1 cellular context compared by ENCODE assay signal in genomic region chr12:7905071-7905470, GRCh38.
TF ChIP-seq lines count a peak whose summit lies in the region.

No MANE protein-coding gene starts in this region.

TF ChIP-seq in HCT116, 20 proteins besides CTCF, POLR2A, EP300 and RAD21 (continued from another document):
- TF ChIP-seq, protein P1, sequence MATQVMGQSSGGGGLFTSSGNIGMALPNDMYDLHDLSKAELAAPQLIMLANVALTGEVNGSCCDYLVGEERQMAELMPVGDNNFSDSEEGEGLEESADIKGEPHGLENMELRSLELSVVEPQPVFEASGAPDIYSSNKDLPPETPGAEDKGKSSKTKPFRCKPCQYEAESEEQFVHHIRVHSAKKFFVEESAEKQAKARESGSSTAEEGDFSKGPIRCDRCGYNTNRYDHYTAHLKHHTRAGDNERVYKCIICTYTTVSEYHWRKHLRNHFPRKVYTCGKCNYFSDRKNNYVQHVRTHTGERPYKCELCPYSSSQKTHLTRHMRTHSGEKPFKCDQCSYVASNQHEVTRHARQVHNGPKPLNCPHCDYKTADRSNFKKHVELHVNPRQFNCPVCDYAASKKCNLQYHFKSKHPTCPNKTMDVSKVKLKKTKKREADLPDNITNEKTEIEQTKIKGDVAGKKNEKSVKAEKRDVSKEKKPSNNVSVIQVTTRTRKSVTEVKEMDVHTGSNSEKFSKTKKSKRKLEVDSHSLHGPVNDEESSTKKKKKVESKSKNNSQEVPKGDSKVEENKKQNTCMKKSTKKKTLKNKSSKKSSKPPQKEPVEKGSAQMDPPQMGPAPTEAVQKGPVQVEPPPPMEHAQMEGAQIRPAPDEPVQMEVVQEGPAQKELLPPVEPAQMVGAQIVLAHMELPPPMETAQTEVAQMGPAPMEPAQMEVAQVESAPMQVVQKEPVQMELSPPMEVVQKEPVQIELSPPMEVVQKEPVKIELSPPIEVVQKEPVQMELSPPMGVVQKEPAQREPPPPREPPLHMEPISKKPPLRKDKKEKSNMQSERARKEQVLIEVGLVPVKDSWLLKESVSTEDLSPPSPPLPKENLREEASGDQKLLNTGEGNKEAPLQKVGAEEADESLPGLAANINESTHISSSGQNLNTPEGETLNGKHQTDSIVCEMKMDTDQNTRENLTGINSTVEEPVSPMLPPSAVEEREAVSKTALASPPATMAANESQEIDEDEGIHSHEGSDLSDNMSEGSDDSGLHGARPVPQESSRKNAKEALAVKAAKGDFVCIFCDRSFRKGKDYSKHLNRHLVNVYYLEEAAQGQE (IDR thresholded peaks at IDR 0.05; ENCODE audit: low read depth) = no peak
- TF ChIP-seq EZH2phosphoT487 (IDR thresholded peaks at IDR 0.05; ENCODE audit: borderline replicate concordance) = no peak
- TF ChIP-seq SRF (IDR thresholded peaks at IDR 0.05; ENCODE audit: low read depth) = no peak
- no peak for TF ChIP-seq ELF1 (IDR thresholded peaks at IDR 0.05; ENCODE audit: borderline replicate concordance, low read depth)
- no peak for TF ChIP-seq YY1 (IDR thresholded peaks at IDR 0.05; ENCODE audit: extremely low read depth, insufficient replicate concordance, low read depth, low read length)
- TF ChIP-seq JUND (IDR thresholded peaks at IDR 0.05) = no peak
- TF ChIP-seq EGR1 (IDR thresholded peaks at IDR 0.05; ENCODE audit: low read depth) = no peak
- no peak for TF ChIP-seq CEBPB (IDR thresholded peaks at IDR 0.05; ENCODE audit: low read depth)
- TF ChIP-seq ZNF274 (IDR thresholded peaks at IDR 0.05; ENCODE audit: low read depth, low read length) = no peak
TF ChIP-seq in HCT116: peak in this region for 0.
